In genomic region chr22:27775698-27776409, GRCh38 we compare ENCODE assay signal across 11 cellular contexts. TPM values are rescaled to one million over a fixed set of nuclear protein-coding genes. Genes with fewer than 3 reads are reported as not detected.
DNase-seq lines count a peak whose midpoint lies in the region; ATAC-seq, FAIRE-seq and TF ChIP-seq lines count a peak whose summit lies in the region.
"Had no signal": no experiment of that assay in that cellular context is flagged by ENCODE, and none has a peak within 500 bp of the region (broad histone marks: within the 10 kb centered on the region; RNA-seq: fewer than 3 reads in every experiment).

No MANE protein-coding gene starts in this region.

- H3K27me3 ChIP-seq in GM23248 (replicated peaks; ENCODE audit: insufficient read depth): no peaks in the 10 kb centered on the region
- H3K27me3 ChIP-seq in SJSA1 (replicated peaks): no peaks in the 10 kb centered on the region
- no peaks in the 10 kb centered on the region for H3K27me3 ChIP-seq in gastrocnemius medialis

- peak overlapping the region; percentile 70 for H3K4me2 ChIP-seq in GM23248 (ENCODE audit: unreplicated experiment)

- H3K9me3 ChIP-seq in GM23248 (ENCODE audit: low read depth) (no peaks in the 10 kb centered on the region), SJSA1 (replicated peaks) (no peaks in the 10 kb centered on the region), gastrocnemius medialis (no peaks in the 10 kb centered on the region), kidney (ENCODE audit: control insufficient read depth in 1 of 2, low read length in 2 of 2) (no peaks in the 10 kb centered on the region)

- 34 to 36% methylated on average over 14 of the region's 14 CpGs for WGBS in GM23248 (ENCODE audit: low coverage in 1 of 2, low lambda C conversion rate in 2 of 2, missing lambda C conversion rate in 2 of 2), 2 experiments

- ATAC-seq in gastrocnemius medialis (no peak), HG03354 (IDR thresholded peaks at IDR 0.05; ENCODE audit: poor library complexity, severe bottlenecking, unreplicated experiment) (no peak), HG02588 (IDR thresholded peaks at IDR 0.05; ENCODE audit: unreplicated experiment) (no peak)
- ATAC-seq: activated T-helper 17 cell treated with anti-CD3 and anti-CD28 coated beads, Interleukin-2, amount 50 U/mL, for 72 hours; K562; natural killer cell treated with Interleukin-12 subunit alpha and Interleukin-12 subunit beta and Interleukin-15 and Interleukin-18, amount 100 ng/mL, for 72 hours had no signal

- peak overlapping the region; percentile 59 for H2AFZ ChIP-seq in GM23248

- no peak for FAIRE-seq in kidney (lab: Jason Lieb, UNC)
- FAIRE-seq: K562 had no signal

- peak overlapping the region; percentile 84 for H3K27ac ChIP-seq in GM23248
- peak overlapping the region; percentile 62 for H3K27ac ChIP-seq in SJSA1
- peak overlapping the region; percentile 90 to 95 (median 94) for H3K27ac ChIP-seq in gastrocnemius medialis
- peak overlapping the region in 1 of 2 donors; percentile 37 for H3K27ac ChIP-seq in kidney (ENCODE audit: low read depth in 2 of 2, low read length in 2 of 2)

- TF ChIP-seq POLR2A in gastrocnemius medialis (IDR thresholded peaks at IDR 0.05): no peak

- no peak for TF ChIP-seq CTCF in gastrocnemius medialis (IDR thresholded peaks at IDR 0.05 in 4 of 5, conservative IDR thresholded peaks at IDR 0.05 in 1 of 5)
- TF ChIP-seq CTCF in kidney (IDR thresholded peaks at IDR 0.05; ENCODE audit: borderline replicate concordance, extremely low read depth, insufficient read depth): no peak

- in situ Hi-C loops in GM23248 (cut with MboI): no loop called here
- in situ Hi-C loops in gastrocnemius medialis (cut with MboI; ENCODE audit: low sequenced_read_pairs in 4 of 4): loop anchor here in 1 of 4 donors (25.0 kb wide), 1 partner anchor 139 kb away; no protein-coding TSS in a partner anchor

- peak overlapping the region; percentile 75 for H3K9ac ChIP-seq in GM23248
- H3K9ac ChIP-seq in kidney (ENCODE audit: low read length in 2 of 2): no peak overlapping the region

- no peaks in the 10 kb centered on the region for H3K9me2 ChIP-seq in GM23248 (ENCODE audit: insufficient read depth)

- peaks cover 24% of the 10 kb centered on the region for H3F3A ChIP-seq in GM23248 (ENCODE audit: insufficient read depth)

- H3K79me2 ChIP-seq in GM23248 (ENCODE audit: insufficient read depth): peaks cover 80% of the 10 kb centered on the region

- H3K4me3 ChIP-seq in GM23248 (peak overlapping the region; percentile 46; the same call in 1 of the 2 replicates), SJSA1 (no peak overlapping the region), gastrocnemius medialis (peak overlapping the region in 3 of 4 donors; percentile 21 to 28 (median 22)), kidney (ENCODE audit: low read length in 2 of 2) (no peak overlapping the region)
- H3K4me3 ChIP-seq: K562 had no signal

- H3K36me3 ChIP-seq in GM23248 (ENCODE audit: low read depth) (peaks cover 6% of the 10 kb centered on the region; the same call in 1 of the 2 replicates), SJSA1 (0 out of 2 replicates have a peak, but pooled peaks cover 3% of the 10 kb centered on the region), gastrocnemius medialis (no peaks in the 10 kb centered on the region), kidney (ENCODE audit: control insufficient read depth in 1 of 2, insufficient read depth in 2 of 2, low read length in 2 of 2) (no peaks in the 10 kb centered on the region)

- no peaks in the 10 kb centered on the region for H4K20me1 ChIP-seq in GM23248 (ENCODE audit: insufficient read depth)

- H3K4me1 ChIP-seq in GM23248 (ENCODE audit: insufficient read depth) (peaks cover 39% of the 10 kb centered on the region), SJSA1 (replicated peaks) (peaks cover 31% of the 10 kb centered on the region), gastrocnemius medialis (peaks cover 33 to 66% of the 10 kb centered on the region in 2 donors), kidney (ENCODE audit: control insufficient read depth in 1 of 2, insufficient read depth in 1 of 2, low read depth in 1 of 2, low read length in 2 of 2) (peaks cover 0 to 5% of the 10 kb centered on the region in 2 donors)

- intact Hi-C loops in gastrocnemius medialis (cut with DNase I; ENCODE audit: low total_unique reads): no loop called here
- intact Hi-C loops in kidney (cut with DNase I): no loop called here

- no peak for DNase-seq in GM23248
- no peak for DNase-seq in SJSA1 (ENCODE audit: low read depth in 1 of 2, low spot score in 2 of 2)
- peak; percentile 84 for DNase-seq in iPS-NIHi11 (ENCODE audit: low spot score)
- no peak for DNase-seq in gastrocnemius medialis
- no peak for DNase-seq in kidney
- DNase-seq in germinal center (ENCODE audit: low spot score): no peak

RNA-seq across cellular contexts. Expression of gene MN1, which starts 25.7 kb away (rescaled TPM):
- 24.8 and 25.9 TPM in 2 replicates for total RNA-seq in GM23248 (2014; rRNA removed; shearing (Covaris generic))
- polyA plus RNA-seq in GM23248 (2016; fragmentation: Nextera tagmentation; extraction: Ambion mirVana) (4.2 and 4.4 TPM in 2 replicates), kidney (ENCODE audit: insufficient read depth, low read depth, low replicate concordance) (0.92 TPM)
- total RNA-seq in SJSA1 (2014; rRNA removed; shearing (Covaris generic)): 3.9 and 4.5 TPM in 2 replicates
- total RNA-seq in gastrocnemius medialis (10 to 100 TPM in 3 of 4 donors, 1 to 10 TPM in 1; 8.8 to 40.0 (median 36.6) TPM), kidney (3.2 TPM)

Comparison
In these comparisons a context has a peak if more than half of its experiments do, and no peak if none do; other contexts are left out.
1. H3K4me3 ChIP-seq: peak in GM23248 (single experiment) and gastrocnemius medialis (3 of 4); none in SJSA1 (single experiment) and kidney (0 of 2).